ENCODE assay signal across 15 cellular contexts in the genomic region with DNA sequence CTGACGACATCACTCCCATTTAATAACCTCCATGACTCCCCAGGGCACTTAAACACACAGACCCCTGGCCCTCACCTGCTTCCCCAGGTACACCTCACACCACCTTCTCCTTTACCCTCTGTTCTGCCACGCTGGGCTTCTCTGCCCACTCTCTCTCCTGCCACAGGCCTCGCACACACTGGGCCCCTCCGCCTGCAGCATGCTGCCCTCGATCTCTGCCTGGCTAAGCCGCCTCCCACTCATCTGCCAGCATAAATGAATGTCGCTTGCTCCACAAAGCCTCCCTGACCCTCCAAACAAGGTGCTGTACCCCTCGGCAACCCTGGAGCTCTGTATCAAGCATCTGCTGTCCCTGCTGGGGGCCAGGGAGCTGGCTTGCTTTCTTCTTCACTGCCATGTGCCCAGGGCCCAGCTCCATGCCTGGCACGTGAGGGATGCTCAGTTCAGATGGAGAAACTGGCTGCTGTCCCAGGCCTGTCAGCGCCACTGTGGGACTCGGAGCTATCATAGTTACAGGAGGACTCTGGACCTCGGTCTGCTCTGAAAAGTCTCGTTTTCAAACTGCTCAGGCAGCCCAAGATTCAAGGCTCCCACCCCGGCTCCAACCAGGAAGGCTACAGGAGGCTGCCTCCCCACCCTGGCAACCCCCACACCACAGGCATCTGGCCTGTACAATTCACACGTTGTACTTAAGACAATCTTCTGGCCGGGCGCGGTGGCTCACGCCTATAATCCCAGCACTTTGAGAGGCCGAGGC. TPM values are rescaled to one million over a fixed set of nuclear protein-coding genes. Genes with fewer than 3 reads are reported as not detected.
DNase-seq lines count a peak whose midpoint lies in the region; ATAC-seq, FAIRE-seq and TF ChIP-seq lines count a peak whose summit lies in the region.
"Had no signal": no experiment of that assay in that cellular context is flagged by ENCODE, and none has a peak within 500 bp of the region (broad histone marks: within the 10 kb centered on the region; RNA-seq: fewer than 3 reads in every experiment).

No MANE protein-coding gene starts in this region.

- no peak for TF ChIP-seq CTCF in dorsolateral prefrontal cortex (IDR thresholded peaks at IDR 0.05 in 54 of 56, conservative IDR thresholded peaks at IDR 0.05 in 2 of 56; ENCODE audit: low read depth in 1 of 56, partially characterized antibody in 56 of 56)
- no peak for TF ChIP-seq CTCF in HepG2 (CRISPR knock-in tag; IDR thresholded peaks at IDR 0.05)
- TF ChIP-seq CTCF in testis (IDR thresholded peaks at IDR 0.05), result no peak

- CTCF ChIA-PET in HepG2 (lab: Yijun Ruan, JAX; ENCODE audit: low intra/inter-chr PET ratio, low total read pairs), result no interaction called here

- no peak overlapping the region for H3K4me3 ChIP-seq in dorsolateral prefrontal cortex
- peak overlapping the region in 1 of 3 experiments; percentile 45; a peak in 2 of 6 replicates for H3K4me3 ChIP-seq in HepG2 (replicated peaks in 1 of 3; ENCODE audit: insufficient read depth in 1 of 3, low read depth in 2 of 3, low read length in 3 of 3)
- no peak overlapping the region for H3K4me3 ChIP-seq in testis
- H3K4me3 ChIP-seq: suprapubic skin had no signal

- no peaks in the 10 kb centered on the region for H3K9me3 ChIP-seq in HepG2 (ENCODE audit: low read length)
- no peaks in the 10 kb centered on the region for H3K9me3 ChIP-seq in testis
- H3K9me3 ChIP-seq: BE2C, suprapubic skin had no signal

- no peaks in the 10 kb centered on the region for H4K20me1 ChIP-seq in HepG2 (ENCODE audit: insufficient read depth, low read length)

- H3K36me3 ChIP-seq in HepG2 (replicated peaks in 1 of 2; ENCODE audit: control insufficient read depth in 1 of 2, insufficient read depth in 2 of 2, low read length in 2 of 2), result no peaks in the 10 kb centered on the region
- H3K36me3 ChIP-seq in testis (ENCODE audit: low read depth, missing control alignments), result no peaks in the 10 kb centered on the region
- H3K36me3 ChIP-seq: BE2C, suprapubic skin had no signal

- H3K27me3 ChIP-seq in dorsolateral prefrontal cortex (no peaks in the 10 kb centered on the region), HepG2 (ENCODE audit: control insufficient read depth in 1 of 2, insufficient read depth in 2 of 2, low read length in 2 of 2) (no peaks in the 10 kb centered on the region), testis (no peaks in the 10 kb centered on the region)
- H3K27me3 ChIP-seq: BE2C, suprapubic skin had no signal

- DNase-seq in NCI-H524 treated with DMSO at 0.1 percent for 48 hours (lab: John Stamatoyannopoulos, UW) (peak; percentile 26), dorsolateral prefrontal cortex (peak in 8 of 10 donors; percentile 23 to 94 (median 50)), HepG2 (ENCODE audit: low spot score) (no peak), testis (peak; percentile 42), NCI-H2196 treated with DMSO at 0.1 percent for 48 hours (lab: John Stamatoyannopoulos, UW; ENCODE audit: unreplicated experiment) (no peak)
- DNase-seq: activated naive CD4-positive, alpha-beta T cell treated with anti-CD3 and anti-CD28 coated beads, Interleukin-2, amount 50 U/mL, for 16 hours; BE2C; cortex of kidney; NCI-H1417 treated with DMSO at 0.1 percent for 48 hours; stimulated activated CD8-positive, alpha-beta memory T cell treated with anti-CD3 and anti-CD28 coated beads, Interleukin-4, amount 100 ng/mL, for 48 hours had no signal

- ATAC-seq in HepG2 (peak; percentile 75), GM18517 (IDR thresholded peaks at IDR 0.05; ENCODE audit: unreplicated experiment) (no peak), GM19351 (IDR thresholded peaks at IDR 0.05; ENCODE audit: unreplicated experiment) (no peak)

- no TSS peak for BruUV-seq in HepG2 (replicated peaks; lab: Mats Ljungman, UMichigan)

- H3K79me2 ChIP-seq in HepG2 (ENCODE audit: insufficient read depth, low read length), result no peaks in the 10 kb centered on the region

- H3K9ac ChIP-seq in HepG2 (ENCODE audit: insufficient read depth, low read depth, low read length), result no peak overlapping the region

- 25% methylated on average over 9 of the region's 20 CpGs for WGBS in HepG2 (ENCODE audit: low lambda C conversion rate)
- 78 to 86% methylated on average over 20 of the region's 20 CpGs for WGBS in testis, 2 donors

- H3K4me1 ChIP-seq in HepG2 (ENCODE audit: insufficient read depth, low read length) (peaks cover 44% of the 10 kb centered on the region), testis (no peaks in the 10 kb centered on the region)
- H3K4me1 ChIP-seq: BE2C, suprapubic skin had no signal

- peak overlapping the region in 2 of 59 donors; percentile 53 to 84 for H3K27ac ChIP-seq in dorsolateral prefrontal cortex
- no peak overlapping the region for H3K27ac ChIP-seq in HepG2 (ENCODE audit: extremely low read length, insufficient read depth, low read length)
- no peak overlapping the region for H3K27ac ChIP-seq in testis
- H3K27ac ChIP-seq: suprapubic skin had no signal

- TF ChIP-seq EP300 in HepG2 (IDR thresholded peaks at IDR 0.05; ENCODE audit: low read depth in 2 of 2, low read length in 2 of 2), result no peak
- no peak for TF ChIP-seq EP300 in HepG2 (CRISPR knock-in tag; IDR thresholded peaks at IDR 0.05; ENCODE audit: borderline replicate concordance)

- H3K4me2 ChIP-seq in HepG2 (ENCODE audit: low read depth, low read length), result peak overlapping the region; percentile 40

- TF ChIP-seq RAD21 in HepG2 (CRISPR knock-in tag; IDR thresholded peaks at IDR 0.05), result no peak

- peak; percentile 4 for FAIRE-seq in HepG2 (lab: Jason Lieb, UNC)
- FAIRE-seq: frontal cortex had no signal

- in situ Hi-C loops in HepG2 (cut with HindIII; ENCODE audit: extremely low pct_ligation_motif_present, low pct_unique_long_range_greater_than_20kb), result no loop called here

- POLR2A ChIA-PET in HepG2 (lab: Yijun Ruan, JAX), result interaction anchor here (1.4 to 1.7 kb wide), 2 partner anchors 13 to 84 kb away, joined by 3 to 4 read pairs; no protein-coding TSS in a partner anchor

- TF ChIP-seq POLR2A in HepG2 (IDR thresholded peaks at IDR 0.05; ENCODE audit: insufficient read depth in 1 of 2, low read depth in 2 of 2, low read length in 2 of 2) (no peak), testis (IDR thresholded peaks at IDR 0.05) (no peak)

- intact Hi-C loops in dorsolateral prefrontal cortex (cut with DNase I) (no loop called here), HepG2 (cut with micrococcal nuclease; ENCODE audit: unreplicated experiment) (no loop called here), testis (cut with DNase I; ENCODE audit: low total_unique reads) (no loop called here)

- no peak overlapping the region for H2AFZ ChIP-seq in HepG2 (ENCODE audit: low read length)

RNA-seq across cellular contexts. Expression of gene TTLL1, which starts 11.9 kb away (rescaled TPM):
- 10 to 100 TPM; 11.0 to 24.3 (median 16.5) TPM for total RNA-seq in dorsolateral prefrontal cortex
- total RNA-seq in HepG2 (2016; rRNA removed; fragmentation: Illumina TruSeq; extraction: Trizol), result 1.6 and 2.0 TPM in 2 replicates
- total RNA-seq in HepG2 (2016; cell fraction: cytosol; rRNA removed; fragmentation: Illumina TruSeq; extraction: Trizol; ENCODE audit: low read depth), result 0.79 and 1.5 TPM in 2 replicates
- 1.5 and 1.6 TPM in 2 replicates for total RNA-seq in HepG2 (2016; cell fraction: insoluble cytoplasmic fraction; rRNA removed; fragmentation: Illumina TruSeq; extraction: Trizol)
- 1.4 and 1.7 TPM in 2 replicates for total RNA-seq in HepG2 (2016; cell fraction: membrane; rRNA removed; fragmentation: Illumina TruSeq; extraction: Trizol)
- total RNA-seq in HepG2 (2016; cell fraction: nucleus; rRNA removed; fragmentation: Illumina TruSeq; extraction: Trizol), result 0.78 and 0.81 TPM in 2 replicates
- 5.3 and 6.6 TPM in 2 replicates for polyA plus RNA-seq in HepG2 (2011; rRNA removed)
- polyA plus RNA-seq in HepG2 (2011; cell fraction: cytosol; rRNA removed), result 5.4 and 5.9 TPM in 2 replicates
- 2.1 and 3.6 TPM in 2 replicates for polyA plus RNA-seq in HepG2 (2011; cell fraction: nucleus; rRNA removed)
- 2.3 and 3.4 TPM in 2 replicates for polyA plus RNA-seq in HepG2 (2012)
- 0.96 and 1.6 TPM in 2 replicates for polyA plus RNA-seq in HepG2 (2016; cell fraction: cytosol; fragmentation: Illumina TruSeq; extraction: Trizol; ENCODE audit: low read depth)
- polyA plus RNA-seq in HepG2 (2016; cell fraction: insoluble cytoplasmic fraction; fragmentation: Illumina TruSeq; extraction: Trizol; ENCODE audit: low read depth), result 1.8 TPM in 2 replicates
- 1.4 and 2.3 TPM in 2 replicates for polyA plus RNA-seq in HepG2 (2016; cell fraction: membrane; fragmentation: Illumina TruSeq; extraction: Trizol; ENCODE audit: low read depth)
- polyA plus RNA-seq in HepG2 (2016; cell fraction: nucleus; fragmentation: Illumina TruSeq; extraction: Trizol; ENCODE audit: insufficient read depth, low read depth), result 1.5 and 1.7 TPM in 2 replicates
- 0.98 and 3.3 TPM in 2 replicates for polyA minus RNA-seq in HepG2 (2011; rRNA and poly(A)+ RNA removed; ENCODE audit: low replicate concordance)
- polyA minus RNA-seq in HepG2 (2011; cell fraction: cytosol; rRNA and poly(A)+ RNA removed), result 1.8 and 2.1 TPM in 2 replicates
- polyA minus RNA-seq in HepG2 (2011; cell fraction: nucleus; rRNA and poly(A)+ RNA removed), result 1.1 and 1.2 TPM in 2 replicates
- 10 to 100 TPM; 22.5 to 28.9 TPM for total RNA-seq in testis
- polyA plus RNA-seq in testis (ENCODE audit: insufficient read depth, low read depth, low replicate concordance), result 30.0 TPM

RNA-seq across cellular contexts. Expression of gene BIK, which starts 33.3 kb away (rescaled TPM):
- total RNA-seq in dorsolateral prefrontal cortex (under 1 TPM in 4 of 120 experiments, not detected in 116; 0.46 to 0.56 (median 0.54) TPM), HepG2 (2016; rRNA removed; fragmentation: Illumina TruSeq; extraction: Trizol) (0.66 and 0.80 TPM in 2 replicates), testis (1 to 10 TPM; 7.2 to 9.6 TPM)
- 0.30 and 0.71 TPM in 2 replicates for total RNA-seq in HepG2 (2016; cell fraction: cytosol; rRNA removed; fragmentation: Illumina TruSeq; extraction: Trizol; ENCODE audit: low read depth)
- total RNA-seq in HepG2 (2016; cell fraction: insoluble cytoplasmic fraction; rRNA removed; fragmentation: Illumina TruSeq; extraction: Trizol), result 0.88 and 1.2 TPM in 2 replicates
- total RNA-seq in HepG2 (2016; cell fraction: membrane; rRNA removed; fragmentation: Illumina TruSeq; extraction: Trizol), result 0.31 and 0.72 TPM in 2 replicates
- 0.71 TPM in 1 of 2 replicates, not detected in the other for total RNA-seq in HepG2 (2016; cell fraction: nucleus; rRNA removed; fragmentation: Illumina TruSeq; extraction: Trizol)
- polyA plus RNA-seq in HepG2 (2011; rRNA removed) (0.27 and 0.54 TPM in 2 replicates), testis (ENCODE audit: insufficient read depth, low read depth, low replicate concordance) (2.5 TPM)
- 0.69 and 0.76 TPM in 2 replicates for polyA plus RNA-seq in HepG2 (2011; cell fraction: cytosol; rRNA removed)
- 0.90 and 1.2 TPM in 2 replicates for polyA plus RNA-seq in HepG2 (2011; cell fraction: nucleus; rRNA removed)
- polyA plus RNA-seq in HepG2 (2012), result 0.17 and 0.71 TPM in 2 replicates
- polyA plus RNA-seq in HepG2 (2016; cell fraction: cytosol; fragmentation: Illumina TruSeq; extraction: Trizol; ENCODE audit: low read depth), result 0.15 and 0.28 TPM in 2 replicates
- 0.54 and 0.69 TPM in 2 replicates for polyA plus RNA-seq in HepG2 (2016; cell fraction: insoluble cytoplasmic fraction; fragmentation: Illumina TruSeq; extraction: Trizol; ENCODE audit: low read depth)
- polyA plus RNA-seq in HepG2 (2016; cell fraction: membrane; fragmentation: Illumina TruSeq; extraction: Trizol; ENCODE audit: low read depth), result 0.19 TPM in 1 of 2 replicates, not detected in the other
- 0.53 and 1.3 TPM in 2 replicates for polyA plus RNA-seq in HepG2 (2016; cell fraction: nucleus; fragmentation: Illumina TruSeq; extraction: Trizol; ENCODE audit: insufficient read depth, low read depth)
- 0.58 and 0.82 TPM in 2 replicates for polyA minus RNA-seq in HepG2 (2011; rRNA and poly(A)+ RNA removed; ENCODE audit: low replicate concordance)
- polyA minus RNA-seq in HepG2 (2011; cell fraction: cytosol; rRNA and poly(A)+ RNA removed), result not detected in 2 replicates
- 0.62 TPM in 1 of 2 replicates, not detected in the other for polyA minus RNA-seq in HepG2 (2011; cell fraction: nucleus; rRNA and poly(A)+ RNA removed)
- total RNA-seq: frontal cortex, posterior vena cava had no signal

Comparison
In these comparisons a context has a peak if more than half of its experiments do, and no peak if none do; other contexts are left out.
1. DNase-seq: peak in NCI-H524 treated with DMSO at 0.1 percent for 48 hours (single experiment), dorsolateral prefrontal cortex (8 of 10) and testis (single experiment); none in HepG2 (single experiment) and NCI-H2196 treated with DMSO at 0.1 percent for 48 hours (single experiment).